ENCODE assay signal across 18 cellular contexts in the genomic region with DNA sequence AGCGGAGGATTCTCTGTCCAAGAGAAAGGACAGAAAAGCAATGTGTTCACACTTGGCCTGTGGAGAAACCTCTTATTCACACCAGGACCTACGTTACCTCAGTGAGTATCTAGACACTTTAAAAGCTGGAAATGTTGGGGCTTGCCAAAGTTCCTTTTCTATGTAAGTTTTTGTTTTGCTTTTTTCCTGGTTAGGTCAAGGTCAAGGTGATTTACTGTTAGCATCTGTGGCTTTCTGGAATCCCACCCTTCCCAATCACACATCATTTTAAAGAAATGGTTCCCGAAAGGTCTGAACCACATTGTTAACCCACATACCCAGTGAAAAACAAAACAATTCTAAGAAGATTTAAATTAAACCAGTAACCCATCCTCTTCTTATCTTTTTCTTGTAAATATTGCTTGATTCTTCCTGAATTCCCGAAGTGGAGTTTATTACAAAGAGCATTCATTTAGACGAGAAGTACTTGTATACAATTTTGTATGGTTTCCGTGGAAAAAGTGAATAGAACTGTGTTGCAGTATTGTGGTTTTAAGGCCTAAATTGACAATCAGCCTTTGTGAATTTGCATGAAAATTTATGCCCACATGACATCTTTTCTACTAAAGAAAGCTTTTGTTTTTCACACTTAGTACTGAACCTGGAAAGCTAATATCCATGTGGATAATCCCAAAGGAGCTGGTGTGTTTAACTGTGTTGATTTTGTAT.
"Had no signal": no experiment of that assay in that cellular context is flagged by ENCODE, and none has a peak within 500 bp of the region (broad histone marks: within the 10 kb centered on the region; RNA-seq: fewer than 3 reads in every experiment).

No MANE protein-coding gene starts in this region.

- ATAC-seq: activated naive CD4-positive, alpha-beta T cell treated with anti-CD3 and anti-CD28 coated beads, Interleukin-2, amount 50 U/mL, for 72 hours; activated T-helper 17 cell treated with anti-CD3 and anti-CD28 coated beads, Interleukin-2, amount 50 U/mL, for 72 hours; left lobe of liver; lower lobe of right lung; naive thymus-derived CD4-positive, alpha-beta T cell; upper lobe of right lung; WTC11 had no signal

- H3K4me3 ChIP-seq: coronary artery, heart right ventricle, lower lobe of right lung, prostate gland, spleen, thoracic aorta, upper lobe of right lung had no signal

- H3K36me3 ChIP-seq: heart right ventricle, lower lobe of right lung, prostate gland, spleen, thoracic aorta, upper lobe of right lung had no signal

- H3K9me3 ChIP-seq: heart right ventricle, lower lobe of right lung, prostate gland, spleen, thoracic aorta, upper lobe of right lung had no signal

- DNase-seq: activated T-cell treated with anti-CD3 and anti-CD28 coated beads, Interleukin-2, amount 50 U/mL, for 1 hour; cerebellar nuclear complex; heart right ventricle; lower lobe of right lung; naive thymus-derived CD4-positive, alpha-beta T cell; spleen; stimulated activated CD4-positive, alpha-beta T cell treated with anti-CD3 and anti-CD28 coated beads, Interleukin-4, amount 100 ng/mL, for 24 hours; stimulated activated naive CD4-positive, alpha-beta T cell treated with Interleukin-2 at 50 U/mL for 16 hours; T1000; upper lobe of right lung had no signal

- H3K27ac ChIP-seq: coronary artery, epithelial cell of prostate, heart right ventricle, lower lobe of right lung, prostate gland, spleen, thoracic aorta, upper lobe of right lung had no signal

- H3K4me1 ChIP-seq: prostate gland, spleen, upper lobe of right lung had no signal

- H3K27me3 ChIP-seq: heart right ventricle, spleen, upper lobe of right lung had no signal
